Comparison of ENCODE assay signal across 13 cellular contexts in genomic region chr3:163878396-163878795, GRCh38.
"Had no signal": no experiment of that assay in that cellular context is flagged by ENCODE, and none has a peak within 500 bp of the region (broad histone marks: within the 10 kb centered on the region; RNA-seq: fewer than 3 reads in every experiment).

No MANE protein-coding gene starts in this region.

- DNase-seq: activated CD4-positive, alpha-beta T cell treated with anti-CD3 and anti-CD28 coated beads, Interleukin-2, amount 50 U/mL, for 1 hour; activated naive CD4-positive, alpha-beta T cell; activated naive CD8-positive, alpha-beta T cell treated with anti-CD3 and anti-CD28 coated beads, Interleukin-2, amount 10 ng/mL, durations not matched to agents 7 days and 5 days; effector CD8-positive, alpha-beta T cell; foreskin melanocyte; occipital lobe; right cardiac atrium; stimulated activated CD4-positive, alpha-beta T cell treated with anti-CD3 and anti-CD28 coated beads, Interleukin-4, amount 100 ng/mL, for 24 hours; stimulated activated naive CD4-positive, alpha-beta T cell treated with Interleukin-2 at 50 U/mL for 16 hours; substantia nigra; T-helper 9 cell had no signal

- ATAC-seq: activated CD4-positive, CD25-positive, alpha-beta regulatory T cell treated with anti-CD3 and anti-CD28 coated beads, Interleukin-2, amount 50 U/mL, for 24 hours; natural killer cell treated with Interleukin-12 subunit alpha and Interleukin-12 subunit beta and Interleukin-15 and Interleukin-18, amount 100 ng/mL, for 72 hours; right cardiac atrium had no signal
